33 cellular contexts compared by ENCODE assay signal in genomic region chr2:176589287-176589686, GRCh38.
"Had no signal": no experiment of that assay in that cellular context is flagged by ENCODE, and none has a peak within 500 bp of the region (broad histone marks: within the 10 kb centered on the region; RNA-seq: fewer than 3 reads in every experiment).

No MANE protein-coding gene starts in this region.

- H3K9me3 ChIP-seq: ascending aorta, breast epithelium had no signal

- H3K4me3 ChIP-seq: ascending aorta, breast epithelium, PC-9, SK-N-MC had no signal

- H3K36me3 ChIP-seq: ascending aorta, breast epithelium, WERI-Rb-1 had no signal

- H3K4me1 Mint-ChIP-seq: activated CD4-positive, alpha-beta T cell treated with anti-CD3 and anti-CD28 coated beads, Interleukin-2, amount 10 ng/mL, durations not matched to agents 24 days and 14 days; activated naive CD4-positive, alpha-beta T cell treated with anti-CD3 and anti-CD28 coated beads, Interleukin-2, amount 50 U/mL, for 24 hours; activated naive CD8-positive, alpha-beta T cell treated with anti-CD3 and anti-CD28 coated beads, Interleukin-2, amount 10 ng/mL, durations not matched to agents 7 days and 5 days; activated T-helper 17 cell treated with anti-CD3 and anti-CD28 coated beads, Interleukin-2, amount 50 U/mL, for 72 hours had no signal

- H3K4me1 ChIP-seq: ascending aorta, breast epithelium had no signal

- H3K9me3 Mint-ChIP-seq: activated CD4-positive, alpha-beta T cell treated with anti-CD3 and anti-CD28 coated beads, Interleukin-2, amount 10 ng/mL, durations not matched to agents 24 days and 14 days; activated CD8-positive, alpha-beta T cell treated with anti-CD3 and anti-CD28 coated beads for 36 hours; activated naive CD4-positive, alpha-beta T cell treated with anti-CD3 and anti-CD28 coated beads, Interleukin-2, amount 50 U/mL, for 24 hours; activated naive CD8-positive, alpha-beta T cell treated with anti-CD3 and anti-CD28 coated beads, Interleukin-2, amount 10 ng/mL, durations not matched to agents 7 days and 5 days; activated T-cell treated with anti-CD3 and anti-CD28 coated beads, Interleukin-2, amount 50 U/mL, for 72 hours; activated T-helper 17 cell treated with anti-CD3 and anti-CD28 coated beads, Interleukin-2, amount 50 U/mL, for 72 hours had no signal

- H3K27ac Mint-ChIP-seq: activated CD4-positive, alpha-beta T cell treated with anti-CD3 and anti-CD28 coated beads, Interleukin-2, amount 10 ng/mL, durations not matched to agents 24 days and 14 days; activated CD8-positive, alpha-beta T cell treated with anti-CD3 and anti-CD28 coated beads for 36 hours; activated naive CD4-positive, alpha-beta T cell treated with anti-CD3 and anti-CD28 coated beads, Interleukin-2, amount 50 U/mL, for 24 hours; activated naive CD8-positive, alpha-beta T cell treated with anti-CD3 and anti-CD28 coated beads, Interleukin-2, amount 10 ng/mL, durations not matched to agents 7 days and 5 days; activated T-cell treated with anti-CD3 and anti-CD28 coated beads, Interleukin-2, amount 50 U/mL, for 72 hours; activated T-helper 17 cell treated with anti-CD3 and anti-CD28 coated beads, Interleukin-2, amount 50 U/mL, for 72 hours had no signal

- H3K4me3 Mint-ChIP-seq: activated CD4-positive, alpha-beta T cell treated with anti-CD3 and anti-CD28 coated beads, Interleukin-2, amount 10 ng/mL, durations not matched to agents 24 days and 14 days; activated CD8-positive, alpha-beta T cell treated with anti-CD3 and anti-CD28 coated beads for 36 hours; activated naive CD4-positive, alpha-beta T cell treated with anti-CD3 and anti-CD28 coated beads, Interleukin-2, amount 50 U/mL, for 24 hours; activated naive CD8-positive, alpha-beta T cell treated with anti-CD3 and anti-CD28 coated beads, Interleukin-2, amount 10 ng/mL, durations not matched to agents 7 days and 5 days; activated T-cell treated with anti-CD3 and anti-CD28 coated beads, Interleukin-2, amount 50 U/mL, for 72 hours; activated T-helper 17 cell treated with anti-CD3 and anti-CD28 coated beads, Interleukin-2, amount 50 U/mL, for 72 hours had no signal

- H3K4me2 ChIP-seq: PC-9 had no signal

- ATAC-seq: activated CD8-positive, alpha-beta T cell treated with anti-CD3 and anti-CD28 coated beads for 36 hours; activated T-cell treated with anti-CD3 and anti-CD28 coated beads, Interleukin-2, amount 50 U/mL, for 72 hours; activated T-helper 17 cell treated with anti-CD3 and anti-CD28 coated beads, Interleukin-2, amount 50 U/mL, for 72 hours had no signal

- H3K27me3 ChIP-seq: ascending aorta, breast epithelium had no signal

- H3K36me3 Mint-ChIP-seq: activated naive CD4-positive, alpha-beta T cell treated with anti-CD3 and anti-CD28 coated beads, Interleukin-2, amount 50 U/mL, for 24 hours; activated naive CD8-positive, alpha-beta T cell treated with anti-CD3 and anti-CD28 coated beads, Interleukin-2, amount 10 ng/mL, durations not matched to agents 7 days and 5 days had no signal

- DNase-seq: activated CD4-positive, alpha-beta T cell treated with anti-CD3 and anti-CD28 coated beads, Interleukin-2, amount 10 ng/mL, durations not matched to agents 24 days and 14 days; activated CD4-positive, alpha-beta T cell treated with anti-CD3 and anti-CD28 coated beads, Interleukin-2, amount 50 U/mL, for 4 hours; activated CD4-positive, CD25-positive, alpha-beta regulatory T cell; activated CD8-positive, alpha-beta T cell treated with anti-CD3 and anti-CD28 coated beads for 36 hours; activated effector memory CD4-positive, alpha-beta T cell treated with anti-CD3 and anti-CD28 coated beads, Interleukin-2, amount 50 U/mL, for 16 hours; activated naive CD4-positive, alpha-beta T cell; activated naive CD8-positive, alpha-beta T cell treated with anti-CD3 and anti-CD28 coated beads, Interleukin-2, amount 10 ng/mL, durations not matched to agents 7 days and 5 days; activated T-cell treated with anti-CD3 and anti-CD28 coated beads, Interleukin-2, amount 50 U/mL, for 1 hour; activated T-cell treated with anti-CD3 and anti-CD28 coated beads, Interleukin-2, amount 50 U/mL, for 72 hours; amygdala; Kasumi-1; KG1; MM.1S; MV-4-11; NCI-H1092 treated with DMSO at 0.1 percent for 48 hours; NCI-H146; NCI-H187; NCI-H2029 treated with DMSO at 0.1 percent for 48 hours; NCI-H2107; NCI-H2171; NCI-H510A; NCI-H526; NCI-H748 treated with DMSO at 0.1 percent for 48 hours; NK-92 treated with Interleukin-12 subunit alpha and Interleukin-12 subunit beta, amount 100 ng/mL, for 24 hours; PC-9; Right ventricle myocardium superior; T1000; WERI-Rb-1 had no signal

- H3K27ac ChIP-seq: ascending aorta, breast epithelium, PC-9, SK-N-MC, WERI-Rb-1 had no signal
